11 cellular contexts compared by ENCODE assay signal in genomic region chr6:37259191-37259590, GRCh38. TPM values are rescaled to one million over a fixed set of nuclear protein-coding genes. Genes with fewer than 3 reads are reported as not detected.
A peak's percentile ranks its signal among the peaks of the same experiment; 100 is the strongest.
DNase-seq lines count a peak whose midpoint lies in the region; ATAC-seq, FAIRE-seq and TF ChIP-seq lines count a peak whose summit lies in the region.
"Had no signal": no experiment of that assay in that cellular context is flagged by ENCODE, and none has a peak within 500 bp of the region (broad histone marks: within the 10 kb centered on the region; RNA-seq: fewer than 3 reads in every experiment).

No MANE protein-coding gene starts in this region.

- no peak for TF ChIP-seq CTCF in astrocyte (IDR thresholded peaks at IDR 0.05; ENCODE audit: insufficient read depth, low read depth, low read length)
- no peak for TF ChIP-seq CTCF in mesothelial cell of epicardium (IDR thresholded peaks at IDR 0.05; ENCODE audit: unreplicated experiment)
- no peak for TF ChIP-seq CTCF in WERI-Rb-1 (IDR thresholded peaks at IDR 0.05; ENCODE audit: low read depth, low read length)

- peak overlapping the region; percentile 69 to 96 (median 90) for H3K4me3 Mint-ChIP-seq in CD4-positive, CD25-positive, alpha-beta regulatory T cell
- H3K4me3 Mint-ChIP-seq in astrocyte (ENCODE audit: unreplicated experiment) (peak overlapping the region; percentile 87), mesothelial cell of epicardium (peak overlapping the region; percentile 97)

- H3K36me3 ChIP-seq in CD4-positive, CD25-positive, alpha-beta regulatory T cell (ENCODE audit: control insufficient read depth, insufficient read depth, low read length): no peaks in the 10 kb centered on the region
- H3K36me3 ChIP-seq in astrocyte (ENCODE audit: insufficient read depth, low read length) (no peaks in the 10 kb centered on the region), WERI-Rb-1 (peaks cover 4% of the 10 kb centered on the region; the same call in 1 of the 2 replicates)

- H3K27me3 ChIP-seq in CD4-positive, CD25-positive, alpha-beta regulatory T cell (ENCODE audit: control insufficient read depth, insufficient read depth, low read length): no peaks in the 10 kb centered on the region
- H3K27me3 ChIP-seq in astrocyte (ENCODE audit: insufficient read depth, low read length) (no peaks in the 10 kb centered on the region), WERI-Rb-1 (ENCODE audit: insufficient read depth, low read depth, severe bottlenecking) (no peaks in the 10 kb centered on the region)

- H3K4me1 ChIP-seq in CD4-positive, CD25-positive, alpha-beta regulatory T cell (ENCODE audit: control insufficient read depth, insufficient read depth, low read length, poor library complexity, severe bottlenecking): peaks cover 33% of the 10 kb centered on the region
- peaks cover 11% of the 10 kb centered on the region for H3K4me1 ChIP-seq in astrocyte (ENCODE audit: insufficient read depth, low read length)

- H3K4me3 ChIP-seq in CD4-positive, CD25-positive, alpha-beta regulatory T cell (ENCODE audit: low read depth, low read length): peak overlapping the region; percentile 89
- H3K4me3 ChIP-seq in astrocyte (ENCODE audit: insufficient read depth, low read depth, low read length) (peak overlapping the region; percentile 98), WERI-Rb-1 (ENCODE audit: low read depth, low read length) (no peak overlapping the region)

- DNase-seq in CD4-positive, CD25-positive, alpha-beta regulatory T cell: peak in 2 of 3 donors; percentile 14 to 38
- DNase-seq in KG1 (lab: John Stamatoyannopoulos, UW) (peak; percentile 53), astrocyte (ENCODE audit: low read depth) (no peak), mesothelial cell of epicardium (ENCODE audit: low spot score in 2 of 2, unreplicated experiment in 2 of 2) (no peak), NCI-H345 (lab: John Stamatoyannopoulos, UW) (no peak), WERI-Rb-1 (no peak)
- DNase-seq in stimulated activated naive CD4-positive, alpha-beta T cell (lab: John Stamatoyannopoulos, UW): no peak
- DNase-seq: NCI-H187, small intestine had no signal

- H3K9ac ChIP-seq in astrocyte (ENCODE audit: low read length): no peak overlapping the region

- H3K36me3 Mint-ChIP-seq in CD4-positive, CD25-positive, alpha-beta regulatory T cell: no peaks in the 10 kb centered on the region
- H3K36me3 Mint-ChIP-seq in astrocyte (ENCODE audit: low read depth, unreplicated experiment) (no peaks in the 10 kb centered on the region), mesothelial cell of epicardium (no peaks in the 10 kb centered on the region)

- H3K27ac Mint-ChIP-seq in CD4-positive, CD25-positive, alpha-beta regulatory T cell: peak overlapping the region; percentile 21 to 93 (median 65)
- peak overlapping the region; percentile 0 for H3K27ac Mint-ChIP-seq in astrocyte (ENCODE audit: unreplicated experiment)
- peak overlapping the region; percentile 48 for H3K27ac Mint-ChIP-seq in mesothelial cell of epicardium

- no peak for FAIRE-seq in astrocyte (lab: Jason Lieb, UNC)
- FAIRE-seq: endometrium, small intestine had no signal

- H3K9me3 ChIP-seq in CD4-positive, CD25-positive, alpha-beta regulatory T cell (ENCODE audit: control insufficient read depth in 2 of 2, low read length in 2 of 2): no peaks in the 10 kb centered on the region
- H3K9me3 ChIP-seq in astrocyte (ENCODE audit: insufficient read depth, low read depth, low read length): no peaks in the 10 kb centered on the region
- no peaks in the 10 kb centered on the region for H3K9me3 ChIP-seq in WERI-Rb-1 (ENCODE audit: severe bottlenecking)

- H4K20me1 ChIP-seq in astrocyte (ENCODE audit: insufficient read depth, low read length): peaks cover 9% of the 10 kb centered on the region

- peaks cover 62% of the 10 kb centered on the region for H3K79me2 ChIP-seq in astrocyte (ENCODE audit: insufficient read depth, low read length)

- no peaks in the 10 kb centered on the region for H3K9me3 Mint-ChIP-seq in CD4-positive, CD25-positive, alpha-beta regulatory T cell
- no peaks in the 10 kb centered on the region for H3K9me3 Mint-ChIP-seq in astrocyte (ENCODE audit: unreplicated experiment)
- H3K9me3 Mint-ChIP-seq in mesothelial cell of epicardium: no peaks in the 10 kb centered on the region

- no peaks in the 10 kb centered on the region for H3K27me3 Mint-ChIP-seq in CD4-positive, CD25-positive, alpha-beta regulatory T cell
- H3K27me3 Mint-ChIP-seq in astrocyte (ENCODE audit: low read depth, unreplicated experiment) (no peaks in the 10 kb centered on the region), mesothelial cell of epicardium (ENCODE audit: low read depth) (peaks cover 3% of the 10 kb centered on the region)

- ATAC-seq in CD4-positive, CD25-positive, alpha-beta regulatory T cell (ENCODE audit: low read depth in 2 of 2): no peak
- no peak for ATAC-seq in HG03432 (IDR thresholded peaks at IDR 0.05; ENCODE audit: unreplicated experiment)

- peak overlapping the region; percentile 84 for H3K4me2 ChIP-seq in astrocyte (ENCODE audit: low read length)

- H2AFZ ChIP-seq in astrocyte (ENCODE audit: low read depth, low read length): no peak overlapping the region

- peaks cover 24 to 66% (median 49%) of the 10 kb centered on the region in 4 donors for H3K4me1 Mint-ChIP-seq in CD4-positive, CD25-positive, alpha-beta regulatory T cell
- H3K4me1 Mint-ChIP-seq in astrocyte (ENCODE audit: low read depth, unreplicated experiment) (peaks cover 11% of the 10 kb centered on the region), mesothelial cell of epicardium (peaks cover 28% of the 10 kb centered on the region)

- H3K27ac ChIP-seq in CD4-positive, CD25-positive, alpha-beta regulatory T cell (ENCODE audit: insufficient read depth, low read length, poor library complexity, severe bottlenecking): peak overlapping the region; percentile 86
- no peak overlapping the region for H3K27ac ChIP-seq in astrocyte (ENCODE audit: low read depth, low read length)
- H3K27ac ChIP-seq in WERI-Rb-1: no peak overlapping the region

RNA-seq across cellular contexts. Expression of gene TMEM217, which starts 1.2 kb away (rescaled TPM):
- total RNA-seq in CD4-positive, CD25-positive, alpha-beta regulatory T cell: 1.4 TPM
- polyA plus RNA-seq in CD4-positive, CD25-positive, alpha-beta regulatory T cell: 1 to 10 TPM in 1 of 4 donors, under 1 TPM in 3; 0.38 to 1.2 (median 0.72) TPM
- total RNA-seq in astrocyte (7.3 and 8.2 TPM in 2 replicates), mesothelial cell of epicardium (1.5 to 2.7 TPM (median 2.0 TPM) in 3 replicates)

RNA-seq across cellular contexts. Expression of gene TBC1D22B, which starts 1.6 kb away (rescaled TPM):
- total RNA-seq in CD4-positive, CD25-positive, alpha-beta regulatory T cell: 13.3 TPM
- 1 to 10 TPM; 8.2 to 9.6 (median 8.9) TPM for polyA plus RNA-seq in CD4-positive, CD25-positive, alpha-beta regulatory T cell
- total RNA-seq in astrocyte (10.5 and 10.8 TPM in 2 replicates), mesothelial cell of epicardium (14.8 to 15.2 TPM (median 15.1 TPM) in 3 replicates)

Comparison
In these comparisons a context has a peak if more than half of its experiments do, and no peak if none do; other contexts are left out.
1. DNase-seq: peak in CD4-positive, CD25-positive, alpha-beta regulatory T cell (2 of 3) and KG1 (single experiment); none in astrocyte (single experiment), mesothelial cell of epicardium (0 of 2), stimulated activated naive CD4-positive, alpha-beta T cell (0 of 6), NCI-H345 (single experiment) and WERI-Rb-1 (single experiment).
2. H3K27ac Mint-ChIP-seq: peak in every context shown above with its lines; median percentile 65 in CD4-positive, CD25-positive, alpha-beta regulatory T cell; 48 in mesothelial cell of epicardium; 0 in astrocyte.
3. Peak in every context shown above with its lines, with median percentiles within 50 percentile points of each other: H3K4me3 Mint-ChIP-seq.